ENCODE assay signal across 28 cellular contexts in the genomic region with DNA sequence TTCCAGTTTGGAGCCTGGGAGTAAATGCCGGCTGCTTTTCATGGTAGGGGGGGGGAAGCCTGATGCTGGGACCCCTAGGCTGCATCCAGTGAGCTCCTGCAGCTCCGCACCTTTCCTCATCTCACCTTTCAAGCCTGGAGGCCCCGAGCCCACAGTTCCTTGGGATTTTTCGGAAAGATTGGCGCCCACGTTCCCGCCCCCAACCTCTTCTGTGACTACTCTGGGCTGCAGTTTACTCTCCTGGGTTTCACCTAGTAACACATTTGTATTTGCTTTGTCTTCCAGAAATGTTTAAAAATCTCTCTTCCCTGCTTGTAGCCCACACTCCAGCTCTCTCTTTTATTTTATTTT. TPM values are rescaled to one million over a fixed set of nuclear protein-coding genes. Genes with fewer than 3 reads are reported as not detected.
A peak's percentile ranks its signal among the peaks of the same experiment; 100 is the strongest.
DNase-seq lines count a peak whose midpoint lies in the region; ATAC-seq, FAIRE-seq and TF ChIP-seq lines count a peak whose summit lies in the region.
"Had no signal": no experiment of that assay in that cellular context is flagged by ENCODE, and none has a peak within 500 bp of the region (broad histone marks: within the 10 kb centered on the region; RNA-seq: fewer than 3 reads in every experiment).

No MANE protein-coding gene starts in this region.

- no TSS peak for BruUV-seq in IMR-90 (replicated peaks; lab: Mats Ljungman, UMichigan)

- H4K20me1 ChIP-seq in IMR-90 (ENCODE audit: insufficient read depth, low read length) (no peaks in the 10 kb centered on the region), astrocyte (ENCODE audit: insufficient read depth, low read length) (no peaks in the 10 kb centered on the region), neural progenitor cell (ENCODE audit: low read depth) (no peaks in the 10 kb centered on the region), smooth muscle cell (ENCODE audit: low read depth) (no peaks in the 10 kb centered on the region)
- H4K20me1 ChIP-seq: BLaER1 had no signal

- WGBS in IMR-90 (ENCODE audit: extremely low coverage in 2 of 2, insufficient read length in 1 of 2), 2 experiments, result 73% methylated on average over 2 of the region's 7 CpGs; no CpG with 5 or more reads in 1 of the 2 experiments
- WGBS in smooth muscle cell (ENCODE audit: low lambda C conversion rate), result 87% methylated on average over 7 of the region's 7 CpGs

- H2BK120ac ChIP-seq in IMR-90 (ENCODE audit: low read depth, low read length), result no peak overlapping the region

- H3K14ac ChIP-seq in IMR-90 (replicated peaks; ENCODE audit: low read depth, low read length), result no peak overlapping the region

- dilution Hi-C loops in IMR-90 (cut with HindIII; ENCODE audit: low sequenced_read_pairs, unreplicated experiment), result no loop called here

- no peak overlapping the region for H4K8ac ChIP-seq in IMR-90 (ENCODE audit: low read depth in 2 of 2, low read length in 2 of 2)

- H3K9me3 ChIP-seq in IMR-90 (ENCODE audit: control insufficient read depth, insufficient read depth, low read length), result no peaks in the 10 kb centered on the region
- H3K9me3 ChIP-seq in astrocyte (ENCODE audit: insufficient read depth, low read depth, low read length), result no peaks in the 10 kb centered on the region
- H3K9me3 ChIP-seq in neural progenitor cell (ENCODE audit: low read depth), result no peaks in the 10 kb centered on the region
- no peaks in the 10 kb centered on the region for H3K9me3 ChIP-seq in smooth muscle cell (replicated peaks; ENCODE audit: low read depth)
- H3K9me3 ChIP-seq: BE2C, BLaER1 had no signal

- no peak for FAIRE-seq in astrocyte (lab: Jason Lieb, UNC)
- FAIRE-seq: A204.1, GM12878, GM12892, GM19239 had no signal

- H3K27me3 ChIP-seq in IMR-90 (ENCODE audit: control insufficient read depth, insufficient read depth, low read length) (peaks cover 1% of the 10 kb centered on the region; the same call in 1 of the 2 replicates), astrocyte (ENCODE audit: insufficient read depth, low read length) (peaks cover 2% of the 10 kb centered on the region), neural progenitor cell (no peaks in the 10 kb centered on the region), smooth muscle cell (ENCODE audit: low read depth) (no peaks in the 10 kb centered on the region)
- H3K27me3 ChIP-seq: BLaER1 had no signal

- H2AFZ ChIP-seq in IMR-90 (replicated peaks; ENCODE audit: low read length, poor library complexity), result peak overlapping the region; percentile 9
- H2AFZ ChIP-seq in astrocyte (ENCODE audit: low read depth, low read length), result no peak overlapping the region
- H2AFZ ChIP-seq in neural progenitor cell (replicated peaks), result peak overlapping the region; percentile 35
- no peak overlapping the region for H2AFZ ChIP-seq in smooth muscle cell (ENCODE audit: low read depth)

- H2AK9ac ChIP-seq in IMR-90 (replicated peaks; ENCODE audit: low read depth, low read length, poor library complexity), result no peak overlapping the region

- no peaks in the 10 kb centered on the region for H3K9me1 ChIP-seq in IMR-90 (ENCODE audit: insufficient read depth, low read length)

- H2BK20ac ChIP-seq in IMR-90 (ENCODE audit: low read depth, low read length), result no peak overlapping the region

- peaks cover 2% of the 10 kb centered on the region for H3K9me3 Mint-ChIP-seq in astrocyte (ENCODE audit: unreplicated experiment)
- no peaks in the 10 kb centered on the region for H3K9me3 Mint-ChIP-seq in neural progenitor cell
- H3K9me3 Mint-ChIP-seq: CD8-positive, alpha-beta memory T cell had no signal

- H3K27me3 Mint-ChIP-seq in astrocyte (ENCODE audit: low read depth, unreplicated experiment) (peaks cover 5% of the 10 kb centered on the region), neural progenitor cell (ENCODE audit: insufficient read depth, low read depth) (no peaks in the 10 kb centered on the region)

- H2BK5ac ChIP-seq in IMR-90 (ENCODE audit: low read depth, low read length, poor library complexity, severe bottlenecking), result no peak overlapping the region

- H3K36me3 Mint-ChIP-seq in astrocyte (ENCODE audit: low read depth, unreplicated experiment) (no peaks in the 10 kb centered on the region), neural progenitor cell (peaks cover 2% of the 10 kb centered on the region)
- H3K36me3 Mint-ChIP-seq: CD14-positive monocyte; CD4-positive, alpha-beta memory T cell; CD4-positive, CD25-positive, alpha-beta regulatory T cell; CD8-positive, alpha-beta memory T cell had no signal

- DNase-seq in IMR-90 (no peak), astrocyte (ENCODE audit: low read depth) (no peak), neural progenitor cell (ENCODE audit: low spot score) (no peak), smooth muscle cell (lab: John Stamatoyannopoulos, UW; ENCODE audit: unreplicated experiment) (no peak), cerebellum (ENCODE audit: low spot score) (no peak)
- DNase-seq in activated naive CD4-positive, alpha-beta T cell treated with anti-CD3 and anti-CD28 coated beads, Interleukin-2, amount 50 U/mL, for 16 hours, result no peak
- DNase-seq: 8988T; ACHN; BE2C; C1 segment of cervical spinal cord; CD4-positive, alpha-beta memory T cell; CD4-positive, CD25-positive, alpha-beta regulatory T cell; CD8-positive, alpha-beta memory T cell; COR-L47; DMS 273 treated with DMSO at 0.1 percent for 48 hours; DMS153; DMS53; DMS79; DND-41; EL; GDM1 had no signal

- peaks cover 2% of the 10 kb centered on the region; the same call in 1 of the 2 replicates for H3K4me1 ChIP-seq in IMR-90 (ENCODE audit: control insufficient read depth, insufficient read depth, low read length)
- peaks cover 11% of the 10 kb centered on the region for H3K4me1 ChIP-seq in astrocyte (ENCODE audit: insufficient read depth, low read length)
- H3K4me1 ChIP-seq in neural progenitor cell, result peaks cover 21% of the 10 kb centered on the region
- H3K4me1 ChIP-seq in smooth muscle cell (ENCODE audit: low read depth), result peaks cover 7% of the 10 kb centered on the region
- H3K4me1 ChIP-seq: BE2C, BLaER1 had no signal

- no peak overlapping the region for H2AK5ac ChIP-seq in IMR-90 (ENCODE audit: low read depth, low read length)

- no peak overlapping the region for H3K4ac ChIP-seq in IMR-90 (ENCODE audit: low read depth, low read length)

- intact Hi-C loops in IMR-90 (cut with micrococcal nuclease), result no loop called here

- no peak overlapping the region for H3K18ac ChIP-seq in IMR-90 (ENCODE audit: low read depth, low read length)

- H3K4me3 ChIP-seq in IMR-90 (ENCODE audit: insufficient read depth, low read depth, low read length) (no peak overlapping the region), astrocyte (ENCODE audit: insufficient read depth, low read depth, low read length) (no peak overlapping the region), neural progenitor cell (no peak overlapping the region), smooth muscle cell (no peak overlapping the region)
- H3K4me3 ChIP-seq: BLaER1, GM12878 had no signal

- H4K5ac ChIP-seq in IMR-90 (ENCODE audit: low read depth, low read length), result no peak overlapping the region

- TF ChIP-seq POLR2A in IMR-90 (IDR thresholded peaks at IDR 0.05; ENCODE audit: low read depth, low read length), result no peak

- H3K23ac ChIP-seq in IMR-90 (ENCODE audit: low read depth, low read length), result no peak overlapping the region

- no peak overlapping the region for H3K56ac ChIP-seq in IMR-90 (ENCODE audit: extremely low read depth, insufficient read depth, low read length)

- H4K91ac ChIP-seq in IMR-90 (ENCODE audit: insufficient read depth, low read depth, low read length), result no peak overlapping the region

- TF ChIP-seq CTCF in IMR-90 (conservative IDR thresholded peaks at IDR 0.05; ENCODE audit: low read depth, low read length) (no peak), astrocyte (IDR thresholded peaks at IDR 0.05; ENCODE audit: insufficient read depth, low read depth, low read length) (no peak), neural progenitor cell (IDR thresholded peaks at IDR 0.05) (no peak), smooth muscle cell (IDR thresholded peaks at IDR 0.05; ENCODE audit: borderline replicate concordance, insufficient read depth, poor library complexity, severe bottlenecking) (no peak)

- H3F3A ChIP-seq in neural progenitor cell (ENCODE audit: low read depth), result no peaks in the 10 kb centered on the region
- H3F3A ChIP-seq in smooth muscle cell (ENCODE audit: low read depth), result peaks cover 3% of the 10 kb centered on the region

- POLR2A ChIA-PET in IMR-90 (lab: Charles Lee; ENCODE audit: unreplicated experiment), result no interaction called here

- no peak overlapping the region for H3K4me2 ChIP-seq in IMR-90 (ENCODE audit: low read depth, low read length)
- H3K4me2 ChIP-seq in astrocyte (ENCODE audit: low read length), result peak overlapping the region; percentile 31
- no peak overlapping the region for H3K4me2 ChIP-seq in neural progenitor cell
- H3K4me2 ChIP-seq in smooth muscle cell, result no peak overlapping the region
- H3K4me2 ChIP-seq: BLaER1 had no signal

- no peaks in the 10 kb centered on the region for H3K36me3 ChIP-seq in IMR-90 (ENCODE audit: control insufficient read depth, insufficient read depth, low read length)
- no peaks in the 10 kb centered on the region for H3K36me3 ChIP-seq in astrocyte (ENCODE audit: insufficient read depth, low read length)
- H3K36me3 ChIP-seq in neural progenitor cell, result no peaks in the 10 kb centered on the region
- H3K36me3 ChIP-seq in smooth muscle cell (ENCODE audit: low read depth), result no peaks in the 10 kb centered on the region
- H3K36me3 ChIP-seq: BE2C, BLaER1 had no signal

- H3K9ac ChIP-seq in IMR-90 (ENCODE audit: low read depth, low read length) (no peak overlapping the region), astrocyte (ENCODE audit: low read length) (no peak overlapping the region), neural progenitor cell (no peak overlapping the region), smooth muscle cell (ENCODE audit: low read depth) (no peak overlapping the region)
- H3K9ac ChIP-seq: BLaER1 had no signal

- no peak overlapping the region for H3K27ac ChIP-seq in IMR-90 (ENCODE audit: insufficient read depth, low read length)
- no peak overlapping the region for H3K27ac ChIP-seq in astrocyte (ENCODE audit: low read depth, low read length)
- no peak overlapping the region for H3K27ac ChIP-seq in neural progenitor cell
- H3K27ac ChIP-seq in smooth muscle cell (ENCODE audit: low read depth), result no peak overlapping the region
- H3K27ac ChIP-seq: BLaER1 had no signal

- no peak overlapping the region for H2BK15ac ChIP-seq in IMR-90 (ENCODE audit: low read depth, low read length)

- in situ Hi-C loops in IMR-90 (cut with MboI; ENCODE audit: low sequenced_read_pairs), result no loop called here

- no peaks in the 10 kb centered on the region for H3K79me1 ChIP-seq in IMR-90 (ENCODE audit: low read depth in 1 of 2, low read length in 2 of 2)

- no peaks in the 10 kb centered on the region for H3K79me2 ChIP-seq in astrocyte (ENCODE audit: insufficient read depth, low read length)
- H3K79me2 ChIP-seq in neural progenitor cell (ENCODE audit: low read depth), result no peaks in the 10 kb centered on the region
- no peaks in the 10 kb centered on the region for H3K79me2 ChIP-seq in smooth muscle cell (ENCODE audit: low read depth)

- H3K4me3 Mint-ChIP-seq in astrocyte (ENCODE audit: unreplicated experiment) (no peak overlapping the region), neural progenitor cell (no peak overlapping the region)
- H3K4me3 Mint-ChIP-seq: CD14-positive monocyte; CD4-positive, alpha-beta memory T cell; CD4-positive, CD25-positive, alpha-beta regulatory T cell; CD8-positive, alpha-beta memory T cell had no signal

- H3K27ac Mint-ChIP-seq in astrocyte (ENCODE audit: unreplicated experiment), result no peak overlapping the region
- no peak overlapping the region for H3K27ac Mint-ChIP-seq in neural progenitor cell
- H3K27ac Mint-ChIP-seq: CD14-positive monocyte; CD4-positive, alpha-beta memory T cell; CD4-positive, CD25-positive, alpha-beta regulatory T cell; CD8-positive, alpha-beta memory T cell had no signal

- ATAC-seq in IMR-90 (ENCODE audit: low read depth) (no peak), GM18498 (IDR thresholded peaks at IDR 0.05; ENCODE audit: unreplicated experiment) (no peak)
- ATAC-seq: GM12878 had no signal

- H3K4me1 Mint-ChIP-seq in astrocyte (ENCODE audit: low read depth, unreplicated experiment) (peaks cover 5% of the 10 kb centered on the region), neural progenitor cell (peaks cover 37% of the 10 kb centered on the region)
- H3K4me1 Mint-ChIP-seq: CD14-positive monocyte; CD4-positive, alpha-beta memory T cell; CD4-positive, CD25-positive, alpha-beta regulatory T cell; CD8-positive, alpha-beta memory T cell had no signal

- TF ChIP-seq RAD21 in IMR-90 (IDR thresholded peaks at IDR 0.05; ENCODE audit: low read length), result no peak

- CTCF ChIA-PET in IMR-90 (lab: Yijun Ruan, JAX), result no interaction called here

RNA-seq across cellular contexts. Expression of a gene that starts 51.9 kb away (rescaled TPM):
- total RNA-seq in IMR-90 (2012; rRNA removed) (11.4 and 12.5 TPM in 2 replicates), astrocyte (6.2 and 6.7 TPM in 2 replicates), neural progenitor cell (ENCODE audit: low replicate concordance) (15.9 and 19.8 TPM in 2 replicates), smooth muscle cell (14.6 and 16.6 TPM in 2 replicates), cerebellum (32.1 TPM)
- polyA plus RNA-seq in IMR-90 (2012; rRNA removed) (8.4 and 10.5 TPM in 2 replicates), smooth muscle cell (3.8 and 7.1 TPM in 2 replicates)
- 4.7 and 5.1 TPM in 2 replicates for polyA plus RNA-seq in IMR-90 (2012; cell fraction: cytosol; rRNA removed)
- 28.6 and 38.1 TPM in 2 replicates for polyA plus RNA-seq in IMR-90 (2012; cell fraction: nucleus; rRNA removed; ENCODE audit: low replicate concordance)

Comparison
In these comparisons a context has a peak if more than half of its experiments do, and no peak if none do; other contexts are left out.
1. H2AFZ ChIP-seq: peak in IMR-90 (single experiment) and neural progenitor cell (single experiment); none in astrocyte (single experiment) and smooth muscle cell (single experiment).